ENCODE assay signal across 1 cellular context in the genomic region with DNA sequence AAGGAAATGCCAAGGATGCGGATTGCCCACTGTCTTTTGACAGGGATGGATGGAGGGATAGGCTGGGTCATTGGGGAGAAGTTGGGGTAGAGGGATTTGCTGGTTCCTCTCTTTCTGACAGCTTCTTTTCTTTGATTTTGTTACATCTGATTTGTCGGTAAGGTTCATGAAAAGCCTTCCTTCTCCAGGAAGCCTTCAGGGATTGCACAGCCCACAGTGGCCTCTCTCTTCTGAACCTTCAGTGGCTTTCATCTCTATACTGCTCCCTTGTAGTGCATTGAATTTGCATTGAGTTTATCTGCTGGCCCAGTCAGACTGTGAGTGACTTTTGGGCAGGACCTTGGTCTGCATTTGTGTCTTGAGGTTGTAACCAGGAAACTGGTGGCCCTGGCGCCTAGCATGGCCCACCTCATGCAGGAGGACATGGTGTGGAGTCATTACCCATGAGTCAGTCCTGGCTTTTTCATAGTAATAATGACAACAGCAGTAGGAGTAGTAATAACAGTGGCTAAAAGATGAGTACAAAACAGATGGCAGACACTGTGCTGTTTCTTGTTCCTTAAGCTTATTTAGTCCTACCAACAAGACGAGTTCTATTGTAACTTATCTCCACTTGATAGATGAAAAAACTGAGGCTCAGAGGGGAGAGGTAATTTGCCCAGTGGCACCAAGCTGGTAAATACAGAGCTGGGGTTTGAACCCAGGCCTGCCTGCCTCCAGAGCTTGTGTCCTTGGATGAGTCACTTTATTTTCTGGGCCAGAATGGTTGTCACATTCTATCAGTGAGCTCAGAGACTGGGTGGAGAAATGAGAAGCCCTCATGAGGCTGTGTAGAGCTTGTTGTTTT.
A peak's percentile ranks its signal among the peaks of the same experiment; 100 is the strongest.
TF ChIP-seq lines count a peak whose summit lies in the region.

No MANE protein-coding gene starts in this region.

TF ChIP-seq in SK-N-SH, 30 proteins besides CTCF, POLR2A, EP300 and RAD21:
- TF ChIP-seq TCF12 (IDR thresholded peaks at IDR 0.05) = peak; percentile 35; the same call in 1 of the 2 replicates
- TF ChIP-seq NFIC (IDR thresholded peaks at IDR 0.05; ENCODE audit: borderline replicate concordance) = 0 out of 2 replicates have a peak, but pooled peaks have one; percentile 10
- peak; percentile 37 for TF ChIP-seq FOSL2 (IDR thresholded peaks at IDR 0.05; ENCODE audit: borderline replicate concordance, low read depth)
- TF ChIP-seq, protein P1, sequence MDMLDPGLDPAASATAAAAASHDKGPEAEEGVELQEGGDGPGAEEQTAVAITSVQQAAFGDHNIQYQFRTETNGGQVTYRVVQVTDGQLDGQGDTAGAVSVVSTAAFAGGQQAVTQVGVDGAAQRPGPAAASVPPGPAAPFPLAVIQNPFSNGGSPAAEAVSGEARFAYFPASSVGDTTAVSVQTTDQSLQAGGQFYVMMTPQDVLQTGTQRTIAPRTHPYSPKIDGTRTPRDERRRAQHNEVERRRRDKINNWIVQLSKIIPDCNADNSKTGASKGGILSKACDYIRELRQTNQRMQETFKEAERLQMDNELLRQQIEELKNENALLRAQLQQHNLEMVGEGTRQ (IDR thresholded peaks at IDR 0.05; ENCODE audit: borderline replicate concordance, low read depth, low read length) = no peak
- no peak for TF ChIP-seq FOXJ3 (CRISPR knock-in tag; IDR thresholded peaks at IDR 0.05)
- no peak for TF ChIP-seq RFX5 (IDR thresholded peaks at IDR 0.05; ENCODE audit: low read length)
- no peak for TF ChIP-seq SIN3A (IDR thresholded peaks at IDR 0.05; ENCODE audit: borderline replicate concordance, low read depth, low read length)
- TF ChIP-seq, protein P2, sequence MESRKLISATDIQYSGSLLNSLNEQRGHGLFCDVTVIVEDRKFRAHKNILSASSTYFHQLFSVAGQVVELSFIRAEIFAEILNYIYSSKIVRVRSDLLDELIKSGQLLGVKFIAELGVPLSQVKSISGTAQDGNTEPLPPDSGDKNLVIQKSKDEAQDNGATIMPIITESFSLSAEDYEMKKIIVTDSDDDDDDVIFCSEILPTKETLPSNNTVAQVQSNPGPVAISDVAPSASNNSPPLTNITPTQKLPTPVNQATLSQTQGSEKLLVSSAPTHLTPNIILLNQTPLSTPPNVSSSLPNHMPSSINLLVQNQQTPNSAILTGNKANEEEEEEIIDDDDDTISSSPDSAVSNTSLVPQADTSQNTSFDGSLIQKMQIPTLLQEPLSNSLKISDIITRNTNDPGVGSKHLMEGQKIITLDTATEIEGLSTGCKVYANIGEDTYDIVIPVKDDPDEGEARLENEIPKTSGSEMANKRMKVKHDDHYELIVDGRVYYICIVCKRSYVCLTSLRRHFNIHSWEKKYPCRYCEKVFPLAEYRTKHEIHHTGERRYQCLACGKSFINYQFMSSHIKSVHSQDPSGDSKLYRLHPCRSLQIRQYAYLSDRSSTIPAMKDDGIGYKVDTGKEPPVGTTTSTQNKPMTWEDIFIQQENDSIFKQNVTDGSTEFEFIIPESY (IDR thresholded peaks at IDR 0.05; ENCODE audit: borderline replicate concordance, low read depth) = no peak
- TF ChIP-seq, protein P3, sequence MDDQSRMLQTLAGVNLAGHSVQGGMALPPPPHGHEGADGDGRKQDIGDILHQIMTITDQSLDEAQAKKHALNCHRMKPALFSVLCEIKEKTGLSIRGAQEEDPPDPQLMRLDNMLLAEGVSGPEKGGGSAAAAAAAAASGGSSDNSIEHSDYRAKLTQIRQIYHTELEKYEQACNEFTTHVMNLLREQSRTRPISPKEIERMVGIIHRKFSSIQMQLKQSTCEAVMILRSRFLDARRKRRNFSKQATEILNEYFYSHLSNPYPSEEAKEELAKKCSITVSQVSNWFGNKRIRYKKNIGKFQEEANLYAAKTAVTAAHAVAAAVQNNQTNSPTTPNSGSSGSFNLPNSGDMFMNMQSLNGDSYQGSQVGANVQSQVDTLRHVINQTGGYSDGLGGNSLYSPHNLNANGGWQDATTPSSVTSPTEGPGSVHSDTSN (IDR thresholded peaks at IDR 0.05) = no peak
- TF ChIP-seq YY1 (IDR thresholded peaks at IDR 0.05; ENCODE audit: low read depth) = no peak
